19 cellular contexts compared by ENCODE assay signal in the genomic region with DNA sequence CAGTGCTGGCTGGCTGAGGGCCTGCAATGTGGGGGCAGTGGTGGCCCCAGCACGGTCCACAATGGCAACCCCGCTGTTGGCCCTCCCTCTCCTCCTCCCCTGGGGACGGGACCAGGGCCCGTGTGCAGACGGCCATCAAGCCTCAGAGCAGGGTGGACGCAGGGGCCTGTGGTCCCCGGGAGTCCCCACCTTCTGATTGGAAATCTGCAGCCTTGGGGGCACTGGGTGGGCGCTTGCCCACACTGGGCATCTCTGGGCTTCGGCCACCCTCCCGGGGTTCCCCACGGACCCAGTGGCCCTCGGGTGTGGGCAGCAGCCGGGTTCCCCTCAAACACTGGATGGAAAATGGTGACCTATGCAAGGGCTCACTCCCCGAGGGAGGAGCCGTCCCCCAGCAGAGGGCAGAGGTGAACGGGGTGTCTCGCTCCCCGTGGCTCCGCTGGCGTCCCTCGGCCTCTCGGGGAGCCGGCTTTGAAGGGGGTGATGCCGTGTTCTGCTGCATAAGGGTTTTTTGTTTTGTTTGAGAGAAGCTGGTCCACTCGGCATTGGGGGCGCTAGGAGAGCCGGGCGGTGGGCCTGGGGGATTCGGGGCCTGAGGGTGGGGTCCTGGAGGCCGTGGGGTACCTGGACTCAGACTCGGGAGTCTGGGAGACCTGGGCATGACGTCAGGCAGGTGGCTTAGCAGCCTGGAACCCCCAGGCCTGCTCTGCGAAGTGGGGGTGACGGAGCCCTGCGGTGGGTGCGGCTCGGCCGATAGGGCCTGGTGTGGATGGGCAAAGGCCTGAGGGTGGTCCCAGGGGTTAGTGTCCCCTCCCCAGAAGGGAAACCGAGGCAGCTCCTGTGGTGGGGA. TPM values are rescaled to one million over a fixed set of nuclear protein-coding genes. Genes with fewer than 3 reads are reported as not detected.
A peak's percentile ranks its signal among the peaks of the same experiment; 100 is the strongest.
DNase-seq lines count a peak whose midpoint lies in the region; ATAC-seq, FAIRE-seq and TF ChIP-seq lines count a peak whose summit lies in the region.
"Had no signal": no experiment of that assay in that cellular context is flagged by ENCODE, and none has a peak within 500 bp of the region (broad histone marks: within the 10 kb centered on the region; RNA-seq: fewer than 3 reads in every experiment).

No MANE protein-coding gene starts in this region.

- RAD21 ChIA-PET in GM12878 (lab: Charles Lee; ENCODE audit: unreplicated experiment) = interaction anchor here (0.5 kb wide), 1 partner anchor 155 kb away, joined by 3 read pairs; no protein-coding TSS in a partner anchor

- H3K27ac ChIP-seq in HEK293 (ENCODE audit: extremely low read depth, low read depth, low read length) = no peak overlapping the region
- H3K27ac ChIP-seq in GM12878 (ENCODE audit: control insufficient read depth, insufficient read depth) = no peak overlapping the region
- H3K27ac ChIP-seq: A549 had no signal

- H3K4me1 ChIP-seq in HEK293 (ENCODE audit: control insufficient read depth, insufficient read depth, low read length) (peaks cover 5% of the 10 kb centered on the region), GM12878 (ENCODE audit: control insufficient read depth, insufficient read depth, low read length) (peaks cover 16% of the 10 kb centered on the region)

- FAIRE-seq in GM12878 (lab: Jason Lieb, UNC) = no peak
- FAIRE-seq: A549 had no signal

- TF ChIP-seq CTCF in GM06990 (IDR thresholded peaks at IDR 0.05; ENCODE audit: insufficient read depth, low read length, poor library complexity, severe bottlenecking) (peak; percentile 33), HEK293 (tag by site-specific recombination; IDR thresholded peaks at IDR 0.05) (no peak), GM12878 (IDR thresholded peaks at IDR 0.05 in 2 of 3, conservative IDR thresholded peaks at IDR 0.05 in 1 of 3; ENCODE audit: control insufficient read depth in 2 of 3, extremely low read depth in 1 of 3, insufficient read depth in 1 of 3, low read depth in 3 of 3, low read length in 3 of 3) (0 out of 6 replicates have a peak, but pooled peaks of 1 of the 3 experiments have one; percentile 4), neural crest cell (conservative IDR thresholded peaks at IDR 0.05) (no peak)

- CTCF ChIA-PET in HEK293 (lab: Yijun Ruan, JAX) (no interaction called here), GM12878 (lab: Yijun Ruan, JAX) (no interaction called here)

- H4K20me1 ChIP-seq in GM12878 (ENCODE audit: control insufficient read depth, insufficient read depth) = no peaks in the 10 kb centered on the region

- H3K27me3 ChIP-seq in GM06990 (replicated peaks; ENCODE audit: control insufficient read depth, insufficient read depth, low read length) (no peaks in the 10 kb centered on the region; the same call in none of the 2 replicates), GM12878 (replicated peaks in 1 of 2; ENCODE audit: control insufficient read depth in 2 of 2, insufficient read depth in 2 of 2, low read length in 1 of 2) (peaks cover 7 to 8% of the 10 kb centered on the region in 2 experiments; a peak in 3 of 4 replicates)

- intact Hi-C loops in GM12878 (cut with micrococcal nuclease; ENCODE audit: unreplicated experiment) = no loop called here
- intact Hi-C loops in cardiac septum (cut with DNase I) = no loop called here

- DNase-seq in GM06990 (ENCODE audit: extremely low read depth, insufficient read length) = no peak
- no peak for DNase-seq in GM12878 (ENCODE audit: low read depth, low spot score)
- no peak for DNase-seq in neural crest cell (ENCODE audit: low read depth, low spot score)
- no peak for DNase-seq in NCI-H2107 (lab: John Stamatoyannopoulos, UW)
- DNase-seq in activated CD8-positive, alpha-beta memory T cell treated with anti-CD3 and anti-CD28 coated beads for 24 hours = no peak
- DNase-seq in cardiac septum (ENCODE audit: low spot score) = no peak
- DNase-seq: C1 segment of cervical spinal cord, DMS 273 treated with DMSO at 0.1 percent for 48 hours, EL, GOT3, IMR-90, NCI-H1417, NCI-H187 treated with DMSO at 0.1 percent for 48 hours, NCI-H446 treated with DMSO at 0.1 percent for 48 hours, NCI-H748 treated with DMSO at 0.1 percent for 48 hours had no signal

- no peaks in the 10 kb centered on the region for H3K9me3 ChIP-seq in HEK293 (ENCODE audit: control insufficient read depth, insufficient read depth, low read depth, low read length)
- H3K9me3 ChIP-seq in GM12878 (replicated peaks; ENCODE audit: control insufficient read depth, insufficient read depth, low read length) = no peaks in the 10 kb centered on the region
- H3K9me3 ChIP-seq: A549 had no signal

- POLR2A ChIA-PET in HEK293 (lab: Yijun Ruan, JAX) = no interaction called here
- POLR2A ChIA-PET in GM12878 (lab: Charles Lee) = interaction anchor here (0.5 kb wide), 1 partner anchor 21 kb away, joined by 3 read pairs; a partner anchor contains a TSS

- H2AFZ ChIP-seq in GM12878 (ENCODE audit: control insufficient read depth, low read depth, low read length) = no peak overlapping the region

- H3K27ac Mint-ChIP-seq in neural crest cell (ENCODE audit: unreplicated experiment) = no peak overlapping the region

- no peak for TF ChIP-seq POLR2A in GM12878 (IDR thresholded peaks at IDR 0.05; ENCODE audit: low read depth, low read length)

- SMC1A ChIA-PET in GM12878 (lab: Charles Lee; ENCODE audit: uncharacterized antibody, unreplicated experiment) = no interaction called here

- H3K36me3 Mint-ChIP-seq in neural crest cell (ENCODE audit: low read depth) = no peaks in the 10 kb centered on the region

- H3K79me2 ChIP-seq in GM12878 (ENCODE audit: control insufficient read depth, insufficient read depth, low read length) = no peaks in the 10 kb centered on the region

- H3K4me3 Mint-ChIP-seq in neural crest cell = peak overlapping the region; percentile 57

- H3K27me3 Mint-ChIP-seq in neural crest cell (ENCODE audit: low read depth) = peaks cover 5% of the 10 kb centered on the region

- no peak for TF ChIP-seq EP300 in GM12878 (IDR thresholded peaks at IDR 0.05; ENCODE audit: borderline replicate concordance in 1 of 2, control insufficient read depth in 1 of 2, low read depth in 2 of 2, low read length in 2 of 2)

- no TSS peak for BruUV-seq in GM12878 (replicated peaks; lab: Mats Ljungman, UMichigan)

- H3K4me3 ChIP-seq in GM06990 (replicated peaks; ENCODE audit: low read depth, low read length) (no peak overlapping the region), HEK293 (ENCODE audit: low read depth, low read length) (no peak overlapping the region), GM12878 (no peak overlapping the region)
- H3K4me3 ChIP-seq: A549 had no signal

- H3K36me3 ChIP-seq in GM06990 (ENCODE audit: control insufficient read depth, insufficient read depth, low read length) = no peaks in the 10 kb centered on the region
- H3K36me3 ChIP-seq in HEK293 (ENCODE audit: control insufficient read depth in 2 of 2, insufficient read depth in 1 of 2, low read length in 2 of 2) = no peaks in the 10 kb centered on the region
- H3K36me3 ChIP-seq in GM12878 (ENCODE audit: control insufficient read depth in 2 of 2, insufficient read depth in 2 of 2, low read length in 1 of 2) = no peaks in the 10 kb centered on the region

- TF ChIP-seq RAD21 in GM12878 (IDR thresholded peaks at IDR 0.05; ENCODE audit: insufficient read depth, low read depth, low read length) = no peak

- H3K9me3 Mint-ChIP-seq in neural crest cell = no peaks in the 10 kb centered on the region

- WGBS in GM12878 (ENCODE audit: insufficient coverage, insufficient replicate concordance, low lambda C conversion rate, missing lambda C conversion rate) = 37% methylated on average over 39 of the region's 39 CpGs

- in situ Hi-C loops in GM12878 (cut with MboI) = no loop called here

- ATAC-seq in GM12878 (peak; percentile 11; the same call in 1 of the 3 replicates), HG02885 (IDR thresholded peaks at IDR 0.05; ENCODE audit: poor library complexity, unreplicated experiment) (no peak)
- ATAC-seq: A549 had no signal

- no peak overlapping the region for H3K9ac ChIP-seq in GM12878 (ENCODE audit: control insufficient read depth, insufficient read depth, low read length)

- H3K4me1 Mint-ChIP-seq in neural crest cell = peaks cover 3% of the 10 kb centered on the region

- no peak overlapping the region for H3K4me2 ChIP-seq in GM12878 (ENCODE audit: control insufficient read depth, insufficient read depth)
- H3K4me2 ChIP-seq: A549 had no signal

RNA-seq across cellular contexts. Expression of a gene that starts 3.9 kb away (rescaled TPM):
- not detected in 2 replicates for total RNA-seq in GM12878 (2013; cell fraction: nucleolus; rRNA removed)
- total RNA-seq in GM12878 (2014; rRNA removed) (not detected in 2 replicates), GM12878 (2014; rRNA removed; fragmentation: Illumina TruSeq; extraction: Trizol) (not detected in 2 replicates), GM12878 (2021) (not detected in 2 replicates), neural crest cell (28.0 and 31.0 TPM in 2 replicates), cardiac septum (not detected)
- not detected for polyA plus RNA-seq in GM12878 (2011; ENCODE audit: low read depth)
- polyA plus RNA-seq in GM12878 (2011; rRNA removed) (not detected in 2 replicates), GM12878 (2014; fragmentation: Illumina TruSeq; extraction: Trizol) (not detected in 2 replicates), GM12878 (2014; fragmentation: Nextera tagmentation; extraction: Ambion mirVana) (not detected), GM12878 (2014; rRNA removed) (not detected in 2 replicates), GM12878 (2016; fragmentation: Nextera tagmentation; extraction: Ambion mirVana) (not detected)
- polyA plus RNA-seq in GM12878 (2011; cell fraction: cytosol; rRNA removed) = not detected in 2 replicates
- not detected in 2 replicates for polyA plus RNA-seq in GM12878 (2011; cell fraction: nucleus; rRNA removed)
- not detected in 2 replicates for polyA plus RNA-seq in GM12878 (2012)
- polyA minus RNA-seq in GM12878 (2011; rRNA and poly(A)+ RNA removed) = not detected in 2 replicates
- polyA minus RNA-seq in GM12878 (2011; cell fraction: cytosol; rRNA and poly(A)+ RNA removed) = not detected in 2 replicates
- not detected in 2 replicates for polyA minus RNA-seq in GM12878 (2011; cell fraction: nucleus; rRNA and poly(A)+ RNA removed)
- total RNA-seq: IMR-90, LHCN-M2 had no signal
- polyA plus RNA-seq: IMR-90 had no signal

RNA-seq across cellular contexts. Expression of a gene that starts 14.3 kb away (rescaled TPM):
- 15.3 and 16.8 TPM in 2 replicates for total RNA-seq in GM12878 (2013; cell fraction: nucleolus; rRNA removed)
- total RNA-seq in GM12878 (2014; rRNA removed) = 52.8 and 57.6 TPM in 2 replicates
- total RNA-seq in GM12878 (2014; rRNA removed; fragmentation: Illumina TruSeq; extraction: Trizol) = 15.4 and 18.8 TPM in 2 replicates
- total RNA-seq in GM12878 (2021) = 71.8 and 73.0 TPM in 2 replicates
- polyA plus RNA-seq in GM12878 (2011; ENCODE audit: low read depth) = 13.7 TPM
- 14.8 and 29.6 TPM in 2 replicates for polyA plus RNA-seq in GM12878 (2011; rRNA removed)
- 85.8 and 125 TPM in 2 replicates for polyA plus RNA-seq in GM12878 (2011; cell fraction: cytosol; rRNA removed)
- polyA plus RNA-seq in GM12878 (2011; cell fraction: nucleus; rRNA removed) = 64.1 and 89.0 TPM in 2 replicates
- 61.2 and 63.0 TPM in 2 replicates for polyA plus RNA-seq in GM12878 (2012)
- polyA plus RNA-seq in GM12878 (2014; fragmentation: Illumina TruSeq; extraction: Trizol) = 1.1 and 8.1 TPM in 2 replicates
- 1 to 10 TPM in 1 of 2 experiments, under 1 TPM in 1; 0.89 to 6.9 TPM for polyA plus RNA-seq in GM12878 (2014; fragmentation: Nextera tagmentation; extraction: Ambion mirVana)
- polyA plus RNA-seq in GM12878 (2014; rRNA removed) = 94.6 and 104 TPM in 2 replicates
- 10 to 100 TPM; 72.0 to 79.9 TPM for polyA plus RNA-seq in GM12878 (2016; fragmentation: Nextera tagmentation; extraction: Ambion mirVana)
- polyA minus RNA-seq in GM12878 (2011; rRNA and poly(A)+ RNA removed) = 10.3 and 34.2 TPM in 2 replicates
- 20.5 and 25.9 TPM in 2 replicates for polyA minus RNA-seq in GM12878 (2011; cell fraction: cytosol; rRNA and poly(A)+ RNA removed)
- polyA minus RNA-seq in GM12878 (2011; cell fraction: nucleus; rRNA and poly(A)+ RNA removed) = 11.1 and 20.1 TPM in 2 replicates
- 33.3 and 36.6 TPM in 2 replicates for total RNA-seq in neural crest cell
- 20.0 TPM for total RNA-seq in cardiac septum

RNA-seq across cellular contexts. Expression of a gene that starts 20.5 kb away (rescaled TPM):
- 275 and 320 TPM in 2 replicates for total RNA-seq in GM12878 (2013; cell fraction: nucleolus; rRNA removed)
- total RNA-seq in GM12878 (2014; rRNA removed) (216 and 225 TPM in 2 replicates), GM12878 (2014; rRNA removed; fragmentation: Illumina TruSeq; extraction: Trizol) (228 and 243 TPM in 2 replicates), GM12878 (2021) (264 and 284 TPM in 2 replicates), neural crest cell (414 and 421 TPM in 2 replicates), cardiac septum (318 TPM)
- 115 TPM for polyA plus RNA-seq in GM12878 (2011; ENCODE audit: low read depth)
- polyA plus RNA-seq in GM12878 (2011; rRNA removed) (153 and 253 TPM in 2 replicates), GM12878 (2014; fragmentation: Illumina TruSeq; extraction: Trizol) (152 and 313 TPM in 2 replicates), GM12878 (2014; fragmentation: Nextera tagmentation; extraction: Ambion mirVana) (10 to 100 TPM; 27.6 to 52.4 TPM), GM12878 (2014; rRNA removed) (335 and 370 TPM in 2 replicates), GM12878 (2016; fragmentation: Nextera tagmentation; extraction: Ambion mirVana) (100 to 1,000 TPM; 162 to 166 TPM)
- 253 and 279 TPM in 2 replicates for polyA plus RNA-seq in GM12878 (2011; cell fraction: cytosol; rRNA removed)
- 892 and 1,145 TPM in 2 replicates for polyA plus RNA-seq in GM12878 (2011; cell fraction: nucleus; rRNA removed)
- polyA plus RNA-seq in GM12878 (2012) = 254 and 374 TPM in 2 replicates
- 50.8 and 65.0 TPM in 2 replicates for polyA minus RNA-seq in GM12878 (2011; rRNA and poly(A)+ RNA removed)
- 44.4 and 56.1 TPM in 2 replicates for polyA minus RNA-seq in GM12878 (2011; cell fraction: cytosol; rRNA and poly(A)+ RNA removed)
- polyA minus RNA-seq in GM12878 (2011; cell fraction: nucleus; rRNA and poly(A)+ RNA removed) = 81.2 and 108 TPM in 2 replicates

RNA-seq across cellular contexts. Expression of a gene that starts 41.2 kb away (rescaled TPM):
- total RNA-seq in GM12878 (2013; cell fraction: nucleolus; rRNA removed) = 69.3 and 73.1 TPM in 2 replicates
- 6.1 and 8.4 TPM in 2 replicates for total RNA-seq in GM12878 (2014; rRNA removed)
- 6.5 and 7.0 TPM in 2 replicates for total RNA-seq in GM12878 (2014; rRNA removed; fragmentation: Illumina TruSeq; extraction: Trizol)
- total RNA-seq in GM12878 (2021) = 51.5 and 52.3 TPM in 2 replicates
- polyA plus RNA-seq in GM12878 (2011; ENCODE audit: low read depth) = 6.0 TPM
- polyA plus RNA-seq in GM12878 (2011; rRNA removed) = 7.6 and 12.2 TPM in 2 replicates
- polyA plus RNA-seq in GM12878 (2011; cell fraction: cytosol; rRNA removed) = 24.2 and 29.5 TPM in 2 replicates
- 102 and 129 TPM in 2 replicates for polyA plus RNA-seq in GM12878 (2011; cell fraction: nucleus; rRNA removed)
- 26.6 and 35.6 TPM in 2 replicates for polyA plus RNA-seq in GM12878 (2012)
- polyA plus RNA-seq in GM12878 (2014; fragmentation: Illumina TruSeq; extraction: Trizol) = 4.2 and 7.9 TPM in 2 replicates
- under 1 TPM; 0.38 to 0.63 TPM for polyA plus RNA-seq in GM12878 (2014; fragmentation: Nextera tagmentation; extraction: Ambion mirVana)
- 30.9 and 33.7 TPM in 2 replicates for polyA plus RNA-seq in GM12878 (2014; rRNA removed)
- polyA plus RNA-seq in GM12878 (2016; fragmentation: Nextera tagmentation; extraction: Ambion mirVana) = 1 to 10 TPM; 2.3 TPM
- 2.3 and 11.8 TPM in 2 replicates for polyA minus RNA-seq in GM12878 (2011; rRNA and poly(A)+ RNA removed)
- polyA minus RNA-seq in GM12878 (2011; cell fraction: cytosol; rRNA and poly(A)+ RNA removed) = 21.7 and 23.8 TPM in 2 replicates
- polyA minus RNA-seq in GM12878 (2011; cell fraction: nucleus; rRNA and poly(A)+ RNA removed) = 29.9 and 46.6 TPM in 2 replicates
- total RNA-seq in neural crest cell = 177 and 187 TPM in 2 replicates
- total RNA-seq in cardiac septum = 97.5 TPM

RNA-seq across cellular contexts. Expression of a gene that starts 48.1 kb away (rescaled TPM):
- 14.2 and 16.6 TPM in 2 replicates for total RNA-seq in GM12878 (2013; cell fraction: nucleolus; rRNA removed)
- 45.8 and 52.5 TPM in 2 replicates for total RNA-seq in GM12878 (2014; rRNA removed)
- 18.9 and 23.6 TPM in 2 replicates for total RNA-seq in GM12878 (2014; rRNA removed; fragmentation: Illumina TruSeq; extraction: Trizol)
- total RNA-seq in GM12878 (2021) = 304 and 305 TPM in 2 replicates
- polyA plus RNA-seq in GM12878 (2011; ENCODE audit: low read depth) = 34.8 TPM
- polyA plus RNA-seq in GM12878 (2011; rRNA removed) = 18.5 and 46.6 TPM in 2 replicates
- 109 and 189 TPM in 2 replicates for polyA plus RNA-seq in GM12878 (2011; cell fraction: cytosol; rRNA removed)
- 95.0 and 142 TPM in 2 replicates for polyA plus RNA-seq in GM12878 (2011; cell fraction: nucleus; rRNA removed)
- polyA plus RNA-seq in GM12878 (2012) = 163 and 185 TPM in 2 replicates
- 1.4 and 12.8 TPM in 2 replicates for polyA plus RNA-seq in GM12878 (2014; fragmentation: Illumina TruSeq; extraction: Trizol)
- 10 to 100 TPM in 1 of 2 experiments, 1 to 10 TPM in 1; 7.2 to 45.0 TPM for polyA plus RNA-seq in GM12878 (2014; fragmentation: Nextera tagmentation; extraction: Ambion mirVana)
- 179 and 216 TPM in 2 replicates for polyA plus RNA-seq in GM12878 (2014; rRNA removed)
- polyA plus RNA-seq in GM12878 (2016; fragmentation: Nextera tagmentation; extraction: Ambion mirVana) = 100 to 1,000 TPM; 355 to 357 TPM
- 38.4 and 79.7 TPM in 2 replicates for polyA minus RNA-seq in GM12878 (2011; rRNA and poly(A)+ RNA removed)
- 73.8 and 96.8 TPM in 2 replicates for polyA minus RNA-seq in GM12878 (2011; cell fraction: cytosol; rRNA and poly(A)+ RNA removed)
- 21.4 and 39.0 TPM in 2 replicates for polyA minus RNA-seq in GM12878 (2011; cell fraction: nucleus; rRNA and poly(A)+ RNA removed)
- total RNA-seq in neural crest cell = 140 and 141 TPM in 2 replicates
- total RNA-seq in cardiac septum = 486 TPM

Comparison
In these comparisons a context has a peak if more than half of its experiments do, and no peak if none do; other contexts are left out.
1. RNA of a gene that starts 3.9 kb away (total RNA-seq): 28.0 to 31.0 TPM in neural crest cell; not detected in cardiac septum (single experiment) and not detected in GM12878; every median in the first group is over 10 times any median in the second.